ENCODE assay signal across 23 cellular contexts in genomic region chr10:122730238-122730637, GRCh38. TPM values are rescaled to one million over a fixed set of nuclear protein-coding genes. Genes with fewer than 3 reads are reported as not detected.
"Had no signal": no experiment of that assay in that cellular context is flagged by ENCODE, and none has a peak within 500 bp of the region (broad histone marks: within the 10 kb centered on the region; RNA-seq: fewer than 3 reads in every experiment).

No MANE protein-coding gene starts in this region.

- H3K27ac ChIP-seq: gastroesophageal sphincter, neural progenitor cell, tibial nerve had no signal

- H3K9ac ChIP-seq: neural progenitor cell had no signal

- H3K36me3 ChIP-seq: gastroesophageal sphincter, neural progenitor cell, tibial nerve had no signal

- H3K27me3 ChIP-seq: neural progenitor cell, tibial nerve had no signal

- H3K4me2 ChIP-seq: neural progenitor cell had no signal

- H3K4me1 ChIP-seq: gastroesophageal sphincter, tibial nerve had no signal

- DNase-seq: activated B cell treated with CpG ODN at 0.5 μM for 24 hours; activated CD4-positive, alpha-beta T cell treated with anti-CD3 and anti-CD28 coated beads, Interleukin-2, amount 50 U/mL, for 1 hour; activated CD8-positive, alpha-beta T cell treated with anti-CD3 and anti-CD28 coated beads for 36 hours; activated naive CD8-positive, alpha-beta T cell treated with anti-CD3 and anti-CD28 coated beads, Interleukin-2, amount 50 U/mL, for 24 hours; activated T-cell treated with anti-CD3 and anti-CD28 coated beads, Interleukin-2, amount 50 U/mL, for 48 hours; amygdala; caudate nucleus; cortex of kidney; effector memory CD8-positive, alpha-beta T cell; head of caudate nucleus; hippocampal formation; naive thymus-derived CD8-positive, alpha-beta T cell; right cardiac atrium; stimulated activated CD4-positive, alpha-beta T cell treated with anti-CD3 and anti-CD28 coated beads, Interleukin-15, amount 100 ng/mL, for 24 hours; stimulated activated CD4-positive, alpha-beta T cell treated with anti-CD3 and anti-CD28 coated beads, Interleukin-2, amount 100 ng/mL, for 24 hours; stimulated activated naive CD4-positive, alpha-beta T cell treated with Interleukin-2 at 50 U/mL for 16 hours; T-helper 9 cell had no signal

- H3K4me3 ChIP-seq: gastroesophageal sphincter, neural progenitor cell, tibial nerve had no signal

RNA-seq across cellular contexts. Expression of gene C10orf120, which starts 30.6 kb away (rescaled TPM):
- polyA plus RNA-seq: esophagus; fibroblast of lung; keratinocyte; naive thymus-derived CD8-positive, alpha-beta T cell; right cardiac atrium had no signal
